In the genomic region with DNA sequence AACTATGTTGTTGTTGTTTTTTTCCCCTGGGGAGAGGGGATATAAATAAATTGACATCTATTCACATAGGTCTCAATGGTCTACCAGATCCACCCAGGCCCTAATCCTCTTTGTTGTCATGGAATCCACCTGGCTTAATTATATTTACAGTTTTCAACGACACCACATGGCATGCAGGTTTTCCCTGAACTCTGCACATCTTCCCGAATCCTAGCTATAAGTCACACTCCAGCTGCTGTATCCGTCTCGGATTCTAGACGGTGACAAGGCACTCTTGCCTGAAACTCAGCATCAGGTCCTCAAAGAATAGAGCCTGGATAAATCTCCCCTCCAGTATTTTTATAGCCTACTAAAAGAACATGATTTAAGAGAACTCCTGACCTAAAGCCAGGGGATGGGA, we compare ENCODE assay signal across 27 cellular contexts.
A peak's percentile ranks its signal among the peaks of the same experiment; 100 is the strongest.
DNase-seq lines count a peak whose midpoint lies in the region; ATAC-seq and TF ChIP-seq lines count a peak whose summit lies in the region.
"Had no signal": no experiment of that assay in that cellular context is flagged by ENCODE, and none has a peak within 500 bp of the region (broad histone marks: within the 10 kb centered on the region; RNA-seq: fewer than 3 reads in every experiment).

No MANE protein-coding gene starts in this region.

- H3K9me3 Mint-ChIP-seq in chondrocyte (ENCODE audit: low read depth) (no peaks in the 10 kb centered on the region), neural progenitor cell (no peaks in the 10 kb centered on the region)
- H3K9me3 Mint-ChIP-seq in effector memory CD8-positive, alpha-beta T cell: peaks cover 4 to 8% of the 10 kb centered on the region in 2 donors
- H3K9me3 Mint-ChIP-seq: stimulated activated memory B cell treated with anti-CD40 and anti-IgM and Interleukin-4, amounts not matched to agents 10 μg/mL and 1 μg/mL and 100 μg/mL, for 72 hours had no signal

- no peaks in the 10 kb centered on the region for H3K27me3 ChIP-seq in HAP-1 (ENCODE audit: low read depth)
- H3K27me3 ChIP-seq in neural progenitor cell: no peaks in the 10 kb centered on the region
- H3K27me3 ChIP-seq: BLaER1, esophagus muscularis mucosa, SJSA1, upper lobe of left lung had no signal

- H4K20me1 ChIP-seq in neural progenitor cell (ENCODE audit: low read depth): peaks cover 100% of the 10 kb centered on the region
- H4K20me1 ChIP-seq: BLaER1 had no signal

- in situ Hi-C loops in HAP-1 (cut with MboI; ENCODE audit: low sequenced_read_pairs): no loop called here

- H3K36me3 Mint-ChIP-seq in chondrocyte (ENCODE audit: low read depth) (no peaks in the 10 kb centered on the region), neural progenitor cell (peaks cover 9% of the 10 kb centered on the region)
- H3K36me3 Mint-ChIP-seq in effector memory CD8-positive, alpha-beta T cell (ENCODE audit: insufficient read depth): peaks cover 7% of the 10 kb centered on the region
- H3K36me3 Mint-ChIP-seq: stimulated activated memory B cell treated with anti-CD40 and anti-IgM and Interleukin-4, amounts not matched to agents 10 μg/mL and 1 μg/mL and 100 μg/mL, for 72 hours had no signal

- H3K27ac Mint-ChIP-seq in chondrocyte (ENCODE audit: unreplicated experiment) (peak overlapping the region; percentile 4), neural progenitor cell (peak overlapping the region; percentile 2)
- peak overlapping the region in 1 of 2 donors; percentile 41 for H3K27ac Mint-ChIP-seq in effector memory CD8-positive, alpha-beta T cell
- H3K27ac Mint-ChIP-seq: activated CD4-positive, alpha-beta T cell treated with anti-CD3 and anti-CD28 coated beads, Interleukin-2, amount 10 ng/mL, durations not matched to agents 7 days and 5 days; naive thymus-derived CD4-positive, alpha-beta T cell; stimulated activated memory B cell treated with anti-CD40 and anti-IgM and Interleukin-4, amounts not matched to agents 10 μg/mL and 1 μg/mL and 100 μg/mL, for 72 hours had no signal

- H3K4me1 ChIP-seq in HAP-1 (peaks cover 34% of the 10 kb centered on the region), neural progenitor cell (peaks cover 86% of the 10 kb centered on the region)
- H3K4me1 ChIP-seq: BLaER1, Caco-2 had no signal

- TF ChIP-seq CTCF in chondrocyte (IDR thresholded peaks at IDR 0.05) (no peak), neural progenitor cell (IDR thresholded peaks at IDR 0.05) (no peak)

- H2AFZ ChIP-seq in neural progenitor cell (replicated peaks): no peak overlapping the region
- H2AFZ ChIP-seq: GM23248 had no signal

- no peak overlapping the region for H3K4me3 Mint-ChIP-seq in chondrocyte (ENCODE audit: unreplicated experiment)
- no peak overlapping the region for H3K4me3 Mint-ChIP-seq in neural progenitor cell
- no peak overlapping the region for H3K4me3 Mint-ChIP-seq in effector memory CD8-positive, alpha-beta T cell
- H3K4me3 Mint-ChIP-seq: activated CD4-positive, alpha-beta T cell treated with anti-CD3 and anti-CD28 coated beads, Interleukin-2, amount 10 ng/mL, durations not matched to agents 7 days and 5 days; activated T-cell treated with anti-CD3 and anti-CD28 coated beads, Interleukin-2, amount 50 U/mL, for 4 hours; naive thymus-derived CD4-positive, alpha-beta T cell; stimulated activated memory B cell treated with anti-CD40 and anti-IgM and Interleukin-4, amounts not matched to agents 10 μg/mL and 1 μg/mL and 100 μg/mL, for 72 hours had no signal

- no peak overlapping the region for H3K4me3 ChIP-seq in HAP-1
- H3K4me3 ChIP-seq in neural progenitor cell: no peak overlapping the region
- H3K4me3 ChIP-seq: BLaER1, esophagus muscularis mucosa, GM23248, SJSA1, skin epidermis, upper lobe of left lung had no signal

- DNase-seq in HAP-1 (ENCODE audit: low spot score in 2 of 2): peak; percentile 48 to 67
- peak; percentile 93 for DNase-seq in NCI-H69 (lab: John Stamatoyannopoulos, UW)
- DNase-seq in chondrocyte (ENCODE audit: low spot score): no peak
- peak; percentile 46 for DNase-seq in neural progenitor cell (ENCODE audit: low spot score)
- DNase-seq in activated CD8-positive, alpha-beta memory T cell treated with anti-CD3 and anti-CD28 coated beads, Interleukin-2, amount 50 U/mL, for 48 hours: no peak
- DNase-seq in effector memory CD8-positive, alpha-beta T cell: no peak
- no peak for DNase-seq in putamen (ENCODE audit: low spot score)
- DNase-seq: activated CD4-positive, alpha-beta T cell treated with anti-CD3 and anti-CD28 coated beads, Interleukin-2, amount 10 ng/mL, durations not matched to agents 7 days and 5 days; activated T-cell treated with anti-CD3 and anti-CD28 coated beads, Interleukin-2, amount 50 U/mL, for 4 hours; Caco-2; central memory CD4-positive, alpha-beta T cell; foreskin fibroblast; GM23248; head of caudate nucleus; midbrain; naive thymus-derived CD4-positive, alpha-beta T cell; NCI-H1694 treated with DMSO at 0.1 percent for 48 hours; NCI-H510A treated with DMSO at 0.1 percent for 48 hours; RPMI8226; substantia nigra; T1000; upper lobe of left lung had no signal

- H3K9ac ChIP-seq in neural progenitor cell: no peak overlapping the region
- H3K9ac ChIP-seq: BLaER1, GM23248 had no signal

- ATAC-seq in effector memory CD8-positive, alpha-beta T cell (replicated peaks): no peak
- ATAC-seq: activated T-cell treated with anti-CD3 and anti-CD28 coated beads, Interleukin-2, amount 50 U/mL, for 4 hours; naive thymus-derived CD4-positive, alpha-beta T cell; stimulated activated memory B cell treated with anti-CD40 and anti-IgM and Interleukin-4, amounts not matched to agents 10 μg/mL and 1 μg/mL and 100 μg/mL, for 72 hours had no signal

- H3K79me2 ChIP-seq in neural progenitor cell (ENCODE audit: low read depth): peaks cover 100% of the 10 kb centered on the region

- H3K27me3 Mint-ChIP-seq in chondrocyte (ENCODE audit: low read depth): no peaks in the 10 kb centered on the region
- no peaks in the 10 kb centered on the region for H3K27me3 Mint-ChIP-seq in neural progenitor cell (ENCODE audit: insufficient read depth, low read depth)
- no peaks in the 10 kb centered on the region for H3K27me3 Mint-ChIP-seq in effector memory CD8-positive, alpha-beta T cell
- H3K27me3 Mint-ChIP-seq: stimulated activated memory B cell treated with anti-CD40 and anti-IgM and Interleukin-4, amounts not matched to agents 10 μg/mL and 1 μg/mL and 100 μg/mL, for 72 hours had no signal

- H3K4me1 Mint-ChIP-seq in chondrocyte (ENCODE audit: low read depth) (peaks cover 25% of the 10 kb centered on the region), neural progenitor cell (peaks cover 68% of the 10 kb centered on the region)
- H3K4me1 Mint-ChIP-seq in effector memory CD8-positive, alpha-beta T cell (ENCODE audit: low read depth in 2 of 2): peaks cover 20 to 50% of the 10 kb centered on the region in 2 donors
- H3K4me1 Mint-ChIP-seq: stimulated activated memory B cell treated with anti-CD40 and anti-IgM and Interleukin-4, amounts not matched to agents 10 μg/mL and 1 μg/mL and 100 μg/mL, for 72 hours had no signal

- H3K9me3 ChIP-seq in HAP-1 (no peaks in the 10 kb centered on the region), neural progenitor cell (ENCODE audit: low read depth) (no peaks in the 10 kb centered on the region)
- H3K9me3 ChIP-seq: BLaER1, Caco-2, esophagus muscularis mucosa, SJSA1, upper lobe of left lung had no signal

- peak overlapping the region; percentile 42 for H3K27ac ChIP-seq in neural progenitor cell
- H3K27ac ChIP-seq: BLaER1, esophagus muscularis mucosa, GM23248, SJSA1, upper lobe of left lung had no signal

- H3K36me3 ChIP-seq in HAP-1 (replicated peaks) (no peaks in the 10 kb centered on the region; the same call in 1 of the 2 replicates), neural progenitor cell (no peaks in the 10 kb centered on the region)
- H3K36me3 ChIP-seq: BLaER1, esophagus muscularis mucosa, SJSA1, upper lobe of left lung had no signal

- H3F3A ChIP-seq in neural progenitor cell (ENCODE audit: low read depth): peaks cover 51% of the 10 kb centered on the region

- peak overlapping the region; percentile 40 for H3K4me2 ChIP-seq in neural progenitor cell
- H3K4me2 ChIP-seq: BLaER1 had no signal

Comparison
In these comparisons a context has a peak if more than half of its experiments do, and no peak if none do; other contexts are left out.
1. DNase-seq: peak in HAP-1 (2 of 2), NCI-H69 (single experiment) and neural progenitor cell (single experiment); none in chondrocyte (single experiment), activated CD8-positive, alpha-beta memory T cell treated with anti-CD3 and anti-CD28 coated beads, Interleukin-2, amount 50 U/mL, for 48 hours (single experiment), effector memory CD8-positive, alpha-beta T cell (0 of 3) and putamen (single experiment).